ENCODE assay signal across 8 cellular contexts in the genomic region with DNA sequence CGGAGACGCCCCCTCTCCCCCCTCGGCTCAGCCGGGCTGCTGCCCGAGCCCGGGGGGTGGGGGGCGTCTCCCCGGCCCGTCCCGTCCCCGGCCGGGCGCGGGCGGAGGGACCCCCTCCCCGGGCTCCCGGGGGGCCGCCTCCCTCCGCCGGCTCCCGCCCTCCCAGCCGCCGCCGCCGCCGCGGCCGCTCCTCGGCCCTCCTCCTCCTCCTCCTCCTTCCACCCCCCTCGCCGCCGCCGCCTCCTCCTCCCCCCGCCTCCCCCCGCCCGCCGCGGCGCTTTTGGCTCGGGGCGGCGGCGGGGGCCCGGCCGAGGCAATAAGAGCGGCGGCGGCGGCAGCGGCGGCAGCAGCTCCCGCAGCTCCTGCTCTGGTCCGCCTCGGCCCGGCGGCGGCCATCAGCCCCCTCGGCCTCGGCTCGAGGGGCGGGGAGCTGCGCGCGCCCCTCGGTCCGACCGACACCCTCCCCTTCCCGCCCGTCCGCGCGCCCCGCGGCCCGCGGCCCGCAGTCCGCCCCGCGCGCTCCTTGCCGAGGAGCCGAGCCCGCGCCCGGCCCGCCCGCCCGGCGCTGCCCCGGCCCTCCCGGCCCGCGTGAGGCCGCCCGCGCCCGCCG. TPM values are rescaled to one million over a fixed set of nuclear protein-coding genes. Genes with fewer than 3 reads are reported as not detected.
A peak's percentile ranks its signal among the peaks of the same experiment; 100 is the strongest.
DNase-seq lines count a peak whose midpoint lies in the region; ATAC-seq and TF ChIP-seq lines count a peak whose summit lies in the region.

No MANE protein-coding gene starts in this region.

- H3K4me1 ChIP-seq in KMS-11 (ENCODE audit: low read depth, poor library complexity, severe bottlenecking), result peaks cover 51% of the 10 kb centered on the region
- H3K4me1 ChIP-seq in iPS-18a (ENCODE audit: control insufficient read depth, low read depth, low read length), result peaks cover 31% of the 10 kb centered on the region
- H3K4me1 ChIP-seq in skeletal muscle tissue (ENCODE audit: control insufficient read depth in 3 of 3, insufficient read depth in 3 of 3, low read length in 3 of 3), result peaks cover 25 to 30% (median 26%) of the 10 kb centered on the region in 3 donors

- H3K9me3 ChIP-seq in iPS-18a (ENCODE audit: control insufficient read depth, low read depth, low read length) (no peaks in the 10 kb centered on the region), skeletal muscle tissue (ENCODE audit: control insufficient read depth in 3 of 3, low read length in 3 of 3) (no peaks in the 10 kb centered on the region)

- DNase-seq in AG09309 (ENCODE audit: low read depth) (no peak), GM19240 (ENCODE audit: insufficient read length, low spot score) (peak; percentile 68), T-helper 9 cell (peak; percentile 77), astrocyte of the hippocampus (ENCODE audit: low read depth, low spot score) (peak; percentile 94)

- H4K20me1 ChIP-seq in KMS-11 (ENCODE audit: insufficient read depth), result peaks cover 31% of the 10 kb centered on the region

- H3K79me2 ChIP-seq in KMS-11 (ENCODE audit: insufficient read depth, low read depth), result peaks cover 42% of the 10 kb centered on the region

- H3K4me3 ChIP-seq in AG09309 (ENCODE audit: control insufficient read depth, low read depth, low read length) (peak overlapping the region; percentile 94), KMS-11 (IDR thresholded peaks at IDR 0.05; ENCODE audit: insufficient read depth, low read depth, low read length) (no peak overlapping the region), iPS-18a (ENCODE audit: low read length) (peak overlapping the region; percentile 72), skeletal muscle tissue (ENCODE audit: low read length in 3 of 3) (peak overlapping the region; percentile 77 to 82 (median 81))

- no peak overlapping the region; the same call in 1 of the 2 replicates for H2AFZ ChIP-seq in KMS-11 (ENCODE audit: low read depth)

- TF ChIP-seq CTCF in AG09309 (IDR thresholded peaks at IDR 0.05; ENCODE audit: control insufficient read depth, insufficient read depth, low read depth, low read length, missing control alignments) (no peak), KMS-11 (conservative IDR thresholded peaks at IDR 0.05; ENCODE audit: low read depth, low read length) (no peak)

- peak overlapping the region; percentile 95 for H3K27ac ChIP-seq in KMS-11
- no peak overlapping the region for H3K27ac ChIP-seq in iPS-18a (ENCODE audit: low read length)
- H3K27ac ChIP-seq in skeletal muscle tissue (ENCODE audit: low read depth, low read length), result peak overlapping the region; percentile 99

- ATAC-seq in GM18861 (IDR thresholded peaks at IDR 0.05; ENCODE audit: unreplicated experiment), result no peak

- peak overlapping the region; percentile 97 for H3K9ac ChIP-seq in KMS-11
- H3K9ac ChIP-seq in iPS-18a (ENCODE audit: low read length), result peak overlapping the region; percentile 71
- H3K9ac ChIP-seq in skeletal muscle tissue (ENCODE audit: low read depth in 1 of 3, low read length in 3 of 3), result peak overlapping the region; percentile 74 to 87 (median 87)

- 0 out of 2 replicates have a peak overlapping the region, but pooled peaks have one; percentile 46 for H3K4me2 ChIP-seq in KMS-11

- H3K27me3 ChIP-seq in KMS-11 (ENCODE audit: insufficient read depth, low read depth) (no peaks in the 10 kb centered on the region), iPS-18a (ENCODE audit: control insufficient read depth, insufficient read depth, low read length) (no peaks in the 10 kb centered on the region), skeletal muscle tissue (ENCODE audit: control insufficient read depth in 3 of 3, insufficient read depth in 3 of 3, low read length in 3 of 3) (no peaks in the 10 kb centered on the region)

- H3K36me3 ChIP-seq in KMS-11 (ENCODE audit: insufficient read depth), result 0 out of 2 replicates have a peak, but pooled peaks cover 3% of the 10 kb centered on the region
- peaks cover 7% of the 10 kb centered on the region for H3K36me3 ChIP-seq in iPS-18a (ENCODE audit: control insufficient read depth, low read depth, low read length)
- no peaks in the 10 kb centered on the region for H3K36me3 ChIP-seq in skeletal muscle tissue (ENCODE audit: control insufficient read depth in 3 of 3, insufficient read depth in 3 of 3, low read length in 3 of 3)

RNA-seq across cellular contexts. Expression of a gene that starts 38.7 kb away (rescaled TPM):
- total RNA-seq in skeletal muscle tissue, result 820 TPM

RNA-seq across cellular contexts. Expression of a gene that starts 40.5 kb away (rescaled TPM):
- 1.0 TPM for total RNA-seq in skeletal muscle tissue
